In the genomic region with DNA sequence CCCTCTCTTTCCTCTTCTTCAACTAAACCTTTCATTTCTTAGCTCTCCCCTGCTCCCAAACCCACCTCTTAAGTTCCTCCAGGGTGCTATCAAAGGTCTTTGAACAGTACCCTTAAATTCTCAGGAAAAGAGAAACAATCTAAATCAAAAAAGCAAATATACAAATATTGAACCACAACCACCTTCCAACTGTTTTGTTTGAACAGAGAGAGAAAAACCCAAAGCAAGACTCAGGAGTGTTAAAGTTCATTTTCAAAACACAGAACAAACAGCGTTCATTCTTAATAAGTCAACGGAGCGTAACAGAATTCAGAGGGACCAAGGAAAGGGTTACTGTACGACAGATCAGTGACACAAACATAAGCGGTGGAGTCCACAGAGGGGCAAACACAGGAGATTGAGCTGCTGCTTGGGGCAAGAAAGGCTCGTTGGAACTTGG, we compare ENCODE assay signal across 28 cellular contexts.
"Had no signal": no experiment of that assay in that cellular context is flagged by ENCODE, and none has a peak within 500 bp of the region (broad histone marks: within the 10 kb centered on the region; RNA-seq: fewer than 3 reads in every experiment).

No MANE protein-coding gene starts in this region.

- H3K4me1 ChIP-seq: ascending aorta, SJSA1 had no signal

- DNase-seq: activated CD4-positive, alpha-beta T cell treated with anti-CD3 and anti-CD28 coated beads for 48 hours; activated CD4-positive, alpha-beta T cell treated with anti-CD3 and anti-CD28 coated beads, Interleukin-2, amount 50 U/mL, for 4 hours; activated CD4-positive, CD25-positive, alpha-beta regulatory T cell treated with anti-CD3 and anti-CD28 coated beads, Interleukin-2, amount 50 U/mL, for 72 hours; activated CD8-positive, alpha-beta memory T cell treated with anti-CD3 and anti-CD28 coated beads, Interleukin-2, amount 50 U/mL, for 48 hours; activated CD8-positive, alpha-beta T cell treated with anti-CD3 and anti-CD28 coated beads, Interleukin-2, amount 10 ng/mL, durations not matched to agents 7 days and 5 days; activated effector memory CD4-positive, alpha-beta T cell treated with anti-CD3 and anti-CD28 coated beads, Interleukin-2, amount 50 U/mL, for 16 hours; activated naive CD4-positive, alpha-beta T cell treated with Interleukin-2 at 50 U/mL for 16 hours; activated naive CD8-positive, alpha-beta T cell treated with anti-CD3 and anti-CD28 coated beads, Interleukin-2, amount 50 U/mL, for 24 hours; activated T-cell treated with anti-CD3 and anti-CD28 coated beads, Interleukin-2, amount 50 U/mL, for 24 hours; amniotic stem cell; body of pancreas; central memory CD4-positive, alpha-beta T cell; Karpas-422; MM.1S; NCI-H1105 treated with DMSO at 0.1 percent for 48 hours; NCI-H1436 treated with DMSO at 0.1 percent for 48 hours; NCI-H187 treated with DMSO at 0.1 percent for 48 hours; NCI-H2081 treated with DMSO at 0.1 percent for 48 hours; NCI-H524 treated with DMSO at 0.1 percent for 48 hours; PC-3; SHP77; SW 1271 had no signal

- H3K36me3 ChIP-seq: ascending aorta, SJSA1 had no signal

- H3K4me3 ChIP-seq: ascending aorta, body of pancreas, K562, SJSA1 had no signal

- H3K9me3 ChIP-seq: ascending aorta, body of pancreas, SJSA1 had no signal

- H3K27ac ChIP-seq: ascending aorta, body of pancreas, SJSA1 had no signal

- H3K27me3 ChIP-seq: ascending aorta, body of pancreas, SJSA1 had no signal

- ATAC-seq: activated CD8-positive, alpha-beta T cell treated with anti-CD3 and anti-CD28 coated beads, Interleukin-2, amount 10 ng/mL, durations not matched to agents 7 days and 5 days; activated naive CD4-positive, alpha-beta T cell treated with anti-CD3 and anti-CD28 coated beads, Interleukin-2, amount 50 U/mL, for 72 hours; activated naive CD8-positive, alpha-beta T cell treated with anti-CD3 and anti-CD28 coated beads, Interleukin-2, amount 50 U/mL, for 24 hours; body of pancreas; K562; PC-3; SK-N-SH treated with all-trans-retinoic acid at 6 μM for 48 hours; WTC11 had no signal
